In the genomic region with DNA sequence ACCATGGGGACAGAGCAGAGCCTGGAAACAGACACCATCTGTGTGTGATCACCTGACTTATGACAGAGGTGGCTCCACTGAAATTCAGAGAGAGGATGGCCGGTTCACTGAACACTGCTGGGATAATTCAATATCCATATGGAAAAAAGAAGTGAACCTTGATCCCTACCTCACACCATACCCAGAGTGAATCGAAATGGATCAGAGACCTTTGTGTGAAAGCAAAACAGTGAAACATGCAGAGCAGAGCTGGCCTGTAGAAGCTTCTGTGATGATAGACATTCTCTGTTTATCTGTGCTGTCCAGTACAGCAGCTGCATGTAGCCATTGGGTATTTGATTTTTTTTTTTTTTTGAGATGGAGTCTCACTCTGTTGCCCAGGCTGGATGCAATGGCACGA, we compare ENCODE assay signal across 10 cellular contexts.
"Had no signal": no experiment of that assay in that cellular context is flagged by ENCODE, and none has a peak within 500 bp of the region (broad histone marks: within the 10 kb centered on the region; RNA-seq: fewer than 3 reads in every experiment).

No MANE protein-coding gene starts in this region.

- H3K9me3 Mint-ChIP-seq: activated T-cell treated with anti-CD3 and anti-CD28 coated beads, Interleukin-2, amount 50 U/mL, for 72 hours had no signal

- DNase-seq: activated naive CD4-positive, alpha-beta T cell treated with anti-CD3 and anti-CD28 coated beads, Interleukin-2, amount 10 ng/mL, durations not matched to agents 7 days and 5 days; activated T-cell treated with anti-CD3 and anti-CD28 coated beads, Interleukin-2, amount 50 U/mL, for 72 hours; midbrain; stimulated activated CD4-positive, alpha-beta T cell treated with anti-CD3 and anti-CD28 coated beads, Interleukin-2, amount 100 ng/mL, for 48 hours; stimulated activated naive CD4-positive, alpha-beta T cell; tibial artery had no signal

- H3K4me3 ChIP-seq: cardiac muscle cell, tibial artery had no signal

- ATAC-seq: activated CD4-positive, CD25-positive, alpha-beta regulatory T cell treated with anti-CD3 and anti-CD28 coated beads, Interleukin-2, amount 50 U/mL, for 24 hours; activated T-cell treated with anti-CD3 and anti-CD28 coated beads, Interleukin-2, amount 50 U/mL, for 72 hours; esophagus mucosa; left lobe of liver had no signal

- H3K36me3 ChIP-seq: cardiac muscle cell, tibial artery had no signal

- H3K4me3 Mint-ChIP-seq: activated naive CD4-positive, alpha-beta T cell treated with anti-CD3 and anti-CD28 coated beads, Interleukin-2, amount 10 ng/mL, durations not matched to agents 7 days and 5 days; activated T-cell treated with anti-CD3 and anti-CD28 coated beads, Interleukin-2, amount 50 U/mL, for 72 hours had no signal

- H3K27me3 ChIP-seq: cardiac muscle cell, tibial artery had no signal

- H3K27ac Mint-ChIP-seq: activated naive CD4-positive, alpha-beta T cell treated with anti-CD3 and anti-CD28 coated beads, Interleukin-2, amount 10 ng/mL, durations not matched to agents 7 days and 5 days; activated T-cell treated with anti-CD3 and anti-CD28 coated beads, Interleukin-2, amount 50 U/mL, for 72 hours had no signal

- H3K27me3 Mint-ChIP-seq: activated naive CD4-positive, alpha-beta T cell treated with anti-CD3 and anti-CD28 coated beads, Interleukin-2, amount 10 ng/mL, durations not matched to agents 7 days and 5 days had no signal

- H3K9me3 ChIP-seq: tibial artery had no signal

- H3K27ac ChIP-seq: cardiac muscle cell, tibial artery had no signal
